ENCODE assay signal across 8 cellular contexts in genomic region chr19:53132231-53132991, GRCh38. TPM values are rescaled to one million over a fixed set of nuclear protein-coding genes. Genes with fewer than 3 reads are reported as not detected.
DNase-seq lines count a peak whose midpoint lies in the region; ATAC-seq, FAIRE-seq and TF ChIP-seq lines count a peak whose summit lies in the region.

Gene ZNF415, minus strand, starts transcription at chr19:53132910. Its CDS starts 10,234 bp downstream, at chr19:53122676.

- TF ChIP-seq POLR2A in K562 (conservative IDR thresholded peaks at IDR 0.05): no peak

- H3K9ac ChIP-seq in K562 (ENCODE audit: insufficient read depth in 1 of 2, low read depth in 2 of 2, low read length in 2 of 2): no peak within 1 kb of the TSS

- H4K20me1 ChIP-seq in K562 (replicated peaks; ENCODE audit: control insufficient read depth, insufficient read depth, low read length): no peaks in the 10 kb centered on the region

- TF ChIP-seq EP300 in K562 (IDR thresholded peaks at IDR 0.05; ENCODE audit: low read length): no peak

- H3K36me3 ChIP-seq in SJCRH30: no peaks in the 10 kb centered on the region
- H3K36me3 ChIP-seq in K562 (ENCODE audit: control insufficient read depth, insufficient read depth, low read length): no peaks in the 10 kb centered on the region
- no peaks in the 10 kb centered on the region for H3K36me3 ChIP-seq in urinary bladder (ENCODE audit: insufficient read depth)

- 52% methylated on average over 22 of the region's 51 CpGs for WGBS in K562 (ENCODE audit: insufficient coverage, low coverage, missing lambda C conversion rate)
- WGBS in urinary bladder: under 1% methylated on average over 51 of the region's 51 CpGs

- H3K9me3 ChIP-seq in SJCRH30 (replicated peaks) (no peaks in the 10 kb centered on the region), K562 (replicated peaks; ENCODE audit: control insufficient read depth, insufficient read depth, low read depth, low read length) (no peaks in the 10 kb centered on the region)

- peak; percentile 21 for DNase-seq in GOT3 (lab: John Stamatoyannopoulos, UW)
- DNase-seq in SJCRH30: peak; percentile 87 to 92
- no peak for DNase-seq in K562 (ENCODE audit: extremely low read depth in 1 of 4, low spot score in 3 of 4)
- peak in 49 of 51 donors; percentile 26 to 87 (median 66) for DNase-seq in hypothalamus (lab: John Stamatoyannopoulos, UW)
- DNase-seq in posterior vena cava (ENCODE audit: low spot score): peak; percentile 91
- no peak for DNase-seq in 8988T
- DNase-seq in cortex of kidney (lab: John Stamatoyannopoulos, UW): no peak

- no TSS peak for BruUV-seq in K562 (replicated peaks; lab: Mats Ljungman, UMichigan)

- H3K79me2 ChIP-seq in K562 (ENCODE audit: control insufficient read depth, insufficient read depth, low read length): no peaks in the 10 kb centered on the region

- no peaks in the 10 kb centered on the region for H3K9me1 ChIP-seq in K562 (ENCODE audit: control insufficient read depth, insufficient read depth, low read length)

- no peak within 1 kb of the TSS for H3K4me2 ChIP-seq in K562 (ENCODE audit: insufficient read depth, low read length)

- TF ChIP-seq RAD21 in K562 (CRISPR knock-in tag; conservative IDR thresholded peaks at IDR 0.05 in 1 of 2, IDR thresholded peaks at IDR 0.05 in 1 of 2): no peak

- no peak for TF ChIP-seq CTCF in K562 (IDR thresholded peaks at IDR 0.05 in 2 of 3, conservative IDR thresholded peaks at IDR 0.05 in 1 of 3; ENCODE audit: insufficient read depth in 2 of 3, low read depth in 1 of 3, low read length in 3 of 3)

- no peak for FAIRE-seq in K562 (lab: Jason Lieb, UNC)

- H3K4me1 ChIP-seq in SJCRH30 (no peaks in the 10 kb centered on the region), K562 (replicated peaks in 1 of 2; ENCODE audit: control insufficient read depth in 2 of 2, insufficient read depth in 2 of 2, low read length in 2 of 2) (no peaks in the 10 kb centered on the region), urinary bladder (ENCODE audit: insufficient read depth) (no peaks in the 10 kb centered on the region)

- no peak for ATAC-seq in K562

- no peaks in the 10 kb centered on the region for H3K27me3 ChIP-seq in SJCRH30
- peaks cover 4 to 8% of the 10 kb centered on the region in 2 experiments; a peak in 2 of 5 replicates for H3K27me3 ChIP-seq in K562 (ENCODE audit: control insufficient read depth in 2 of 2, insufficient read depth in 2 of 2, low read length in 2 of 2)

- CTCF ChIA-PET in K562 (lab: Yijun Ruan, JAX; ENCODE audit: low intra/inter-chr PET ratio): no interaction called here

- POLR2A ChIA-PET in K562 (lab: Yijun Ruan, JAX): no interaction called here

- in situ Hi-C loops in K562 (cut with MboI): no loop called here

- intact Hi-C loops in K562 (cut with micrococcal nuclease) (no loop called here), posterior vena cava (cut with DNase I) (no loop called here)

- H3K4me3 ChIP-seq in SJCRH30 (peak within 1 kb of the TSS; percentile 79), K562 (no peak within 1 kb of the TSS), urinary bladder (ENCODE audit: low read depth, low read length) (peak within 1 kb of the TSS; percentile 59)

- H2AFZ ChIP-seq in K562 (ENCODE audit: low read depth, low read length): no peak within 1 kb of the TSS

- H3K27ac ChIP-seq in SJCRH30: peak within 1 kb of the TSS; percentile 64
- no peak within 1 kb of the TSS for H3K27ac ChIP-seq in K562 (ENCODE audit: extremely low read depth, low read depth, low read length)
- no peak within 1 kb of the TSS for H3K27ac ChIP-seq in urinary bladder (ENCODE audit: low read depth)

TF ChIP-seq in K562, 482 proteins besides CTCF, POLR2A, EP300 and RAD21:
- TF ChIP-seq SREBF2 (CRISPR knock-in tag; IDR thresholded peaks at IDR 0.05) (no peak), POLR2G (IDR thresholded peaks at IDR 0.05; ENCODE audit: low read depth, low read length) (peak; percentile 42; the same call in 1 of the 2 replicates), ZNF277 (CRISPR knock-in tag; IDR thresholded peaks at IDR 0.05; ENCODE audit: borderline replicate concordance) (no peak), TAL1 (IDR thresholded peaks at IDR 0.05) (no peak)

RNA-seq across cellular contexts. Expression of gene ZNF415, which starts in this region (rescaled TPM):
- 9.0 and 10.6 TPM in 2 replicates for total RNA-seq in SJCRH30 (2014; rRNA removed; shearing (Covaris generic))
- 0.69 and 0.90 TPM in 2 replicates for total RNA-seq in K562 (2011; cell fraction: chromatin; rRNA removed; ENCODE audit: low replicate concordance)
- total RNA-seq in K562 (2011; cell fraction: nucleolus; rRNA removed): 0.13 and 0.33 TPM in 2 replicates
- total RNA-seq in K562 (2011; cell fraction: nucleoplasm; rRNA removed): 0.59 TPM in 1 of 2 replicates, not detected in the other
- 0.16 TPM in 1 of 2 replicates, not detected in the other for total RNA-seq in K562 (2014; rRNA removed)
- total RNA-seq in K562 (2014; rRNA removed; fragmentation: Illumina TruSeq; extraction: Trizol): 0.10 and 0.18 TPM in 2 replicates
- total RNA-seq in K562 (2015; rRNA removed; fragmentation: Illumina TruSeq; extraction: Trizol): 0.14 and 0.30 TPM in 2 replicates
- 0.44 and 0.45 TPM in 2 replicates for total RNA-seq in K562 (2021)
- polyA plus RNA-seq in K562 (2011; rRNA removed): 0.14 and 0.34 TPM in 2 replicates
- 0.35 TPM in 1 of 2 replicates, not detected in the other for polyA plus RNA-seq in K562 (2011; cell fraction: cytosol; rRNA removed)
- 0.13 and 0.20 TPM in 2 replicates for polyA plus RNA-seq in K562 (2011; cell fraction: nucleus; rRNA removed)
- polyA plus RNA-seq in K562 (2012): 0.08 TPM in 2 replicates
- 0.11 and 0.12 TPM in 2 replicates for polyA plus RNA-seq in K562 (2014; fragmentation: Illumina TruSeq; extraction: Trizol)
- under 1 TPM in 1 of 2 experiments, not detected in 1; 0.06 TPM for polyA plus RNA-seq in K562 (2014; fragmentation: Nextera tagmentation; extraction: Ambion mirVana)
- polyA plus RNA-seq in K562 (2014; rRNA removed): 0.82 TPM in 1 of 2 replicates, not detected in the other
- polyA minus RNA-seq in K562 (2011; rRNA and poly(A)+ RNA removed): 0.28 and 0.45 TPM in 2 replicates
- not detected in 2 replicates for polyA minus RNA-seq in K562 (2011; cell fraction: cytosol; rRNA and poly(A)+ RNA removed)
- polyA minus RNA-seq in K562 (2011; cell fraction: nucleus; rRNA and poly(A)+ RNA removed): 0.33 TPM in 1 of 2 replicates, not detected in the other
- 10 to 100 TPM in 1 of 2 donors, 1 to 10 TPM in 1; 9.1 to 11.8 TPM for total RNA-seq in posterior vena cava
- 21.9 TPM for total RNA-seq in urinary bladder
- polyA plus RNA-seq in urinary bladder: 13.3 TPM

Comparison
In these comparisons a context has a peak if more than half of its experiments do, and no peak if none do; other contexts are left out.
1. DNase-seq: peak in GOT3 (single experiment), SJCRH30 (2 of 2), hypothalamus (49 of 51) and posterior vena cava (single experiment); none in K562 (0 of 4), 8988T (single experiment) and cortex of kidney (single experiment).